In genomic region chr1:975896-976683, GRCh38 we compare ENCODE assay signal across 1 cellular context.
A peak's percentile ranks its signal among the peaks of the same experiment; 100 is the strongest.
TF ChIP-seq lines count a peak whose summit lies in the region.

No MANE protein-coding gene starts in this region.

TF ChIP-seq in HepG2, 621 proteins besides CTCF, POLR2A, EP300 and RAD21 (continued from another document and continues in another):
- TF ChIP-seq MNT (IDR thresholded peaks at IDR 0.05) (no peak), ZSCAN29 (CRISPR knock-in tag; conservative IDR thresholded peaks at IDR 0.05) (no peak), FOXP4 (CRISPR knock-in tag; IDR thresholded peaks at IDR 0.05) (no peak), ZNF335 (CRISPR knock-in tag; IDR thresholded peaks at IDR 0.05) (0 out of 2 replicates have a peak, but pooled peaks have one; percentile 34), ZNF777 (CRISPR knock-in tag; IDR thresholded peaks at IDR 0.05) (peak; percentile 53), HIC2 (CRISPR knock-in tag; IDR thresholded peaks at IDR 0.05; ENCODE audit: low read depth) (0 out of 2 replicates have a peak, but pooled peaks have one; percentile 18), NR1H2 (CRISPR knock-in tag; IDR thresholded peaks at IDR 0.05; ENCODE audit: borderline replicate concordance, low read depth) (no peak), TBX2 (CRISPR knock-in tag; IDR thresholded peaks at IDR 0.05; ENCODE audit: borderline replicate concordance) (peak; percentile 35; the same call in 1 of the 2 replicates), ZNF501 (CRISPR knock-in tag; IDR thresholded peaks at IDR 0.05) (peak; percentile 57; the same call in 1 of the 2 replicates), NR2F6 (IDR thresholded peaks at IDR 0.05) (no peak), NR2F6 (CRISPR knock-in tag; IDR thresholded peaks at IDR 0.05) (no peak), HMGXB4 (CRISPR knock-in tag; IDR thresholded peaks at IDR 0.05; ENCODE audit: borderline replicate concordance in 1 of 2, low read depth in 1 of 2) (peak in 1 of 2 experiments; percentile 55; a peak in 2 of 4 replicates), HOXA3 (CRISPR knock-in tag; IDR thresholded peaks at IDR 0.05) (0 out of 2 replicates have a peak, but pooled peaks have one; percentile 29), LCORL (IDR thresholded peaks at IDR 0.05) (no peak), LCORL (CRISPR knock-in tag; IDR thresholded peaks at IDR 0.05) (peak; percentile 66), ZNF317 (CRISPR knock-in tag; IDR thresholded peaks at IDR 0.05) (0 out of 2 replicates have a peak, but pooled peaks have one; percentile 21), ZNF142 (CRISPR knock-in tag; IDR thresholded peaks at IDR 0.05) (peak; percentile 82), HNRNPL (IDR thresholded peaks at IDR 0.05; ENCODE audit: low read depth, low read length) (0 out of 2 replicates have a peak, but pooled peaks have one; percentile 50), THAP9 (CRISPR knock-in tag; IDR thresholded peaks at IDR 0.05; ENCODE audit: borderline replicate concordance) (peak; percentile 51; the same call in 1 of the 2 replicates), MEIS1 (CRISPR knock-in tag; IDR thresholded peaks at IDR 0.05; ENCODE audit: borderline replicate concordance) (peak; percentile 50; the same call in 1 of the 2 replicates), ZNF761 (CRISPR knock-in tag; conservative IDR thresholded peaks at IDR 0.05) (no peak), EZH2 (conservative IDR thresholded peaks at IDR 0.05; ENCODE audit: low read depth, low read length) (0 out of 2 replicates have a peak, but pooled peaks have one; percentile 50), ZNF124 (CRISPR knock-in tag; IDR thresholded peaks at IDR 0.05) (no peak), ZNF629 (CRISPR knock-in tag; conservative IDR thresholded peaks at IDR 0.05) (no peak), NFE2L1 (CRISPR knock-in tag; IDR thresholded peaks at IDR 0.05; ENCODE audit: borderline replicate concordance) (peak; percentile 67; the same call in 1 of the 2 replicates), ZSCAN31 (CRISPR knock-in tag; IDR thresholded peaks at IDR 0.05; ENCODE audit: low read depth) (no peak), ETV5 (CRISPR knock-in tag; IDR thresholded peaks at IDR 0.05; ENCODE audit: borderline replicate concordance) (peak; percentile 59; the same call in 1 of the 2 replicates), KDM4B (CRISPR knock-in tag; IDR thresholded peaks at IDR 0.05) (no peak), HNRNPLL (IDR thresholded peaks at IDR 0.05; ENCODE audit: low read depth, low read length, poor library complexity, severe bottlenecking) (peak; percentile 74), RERE (CRISPR knock-in tag; IDR thresholded peaks at IDR 0.05; ENCODE audit: low read depth) (no peak), FOXA1 (IDR thresholded peaks at IDR 0.05) (no peak), FOXA1 (CRISPR knock-in tag; IDR thresholded peaks at IDR 0.05) (no peak), ZNF510 (CRISPR knock-in tag; IDR thresholded peaks at IDR 0.05; ENCODE audit: low read depth) (no peak), KDM2A (CRISPR knock-in tag; IDR thresholded peaks at IDR 0.05; ENCODE audit: borderline replicate concordance, low read depth) (peak; percentile 84), CCDC6 (CRISPR knock-in tag; IDR thresholded peaks at IDR 0.05) (peak; percentile 39; the same call in 1 of the 2 replicates)
